ENCODE assay signal across 1 cellular context in genomic region chr13:48292650-48293049, GRCh38.
TF ChIP-seq lines count a peak whose summit lies in the region.

No MANE protein-coding gene starts in this region.

TF ChIP-seq in HepG2, 621 proteins besides CTCF, POLR2A, EP300 and RAD21 (continued from another document and continues in another):
- TF ChIP-seq HNF1A (IDR thresholded peaks at IDR 0.05; ENCODE audit: low read depth) (no peak), HNF1A (CRISPR knock-in tag; IDR thresholded peaks at IDR 0.05; ENCODE audit: borderline replicate concordance) (peak; percentile 30; the same call in 1 of the 2 replicates), KDM1A (CRISPR knock-in tag; IDR thresholded peaks at IDR 0.05) (no peak), ZUFSP (CRISPR knock-in tag; IDR thresholded peaks at IDR 0.05; ENCODE audit: borderline replicate concordance) (no peak), ATRX (CRISPR knock-in tag; IDR thresholded peaks at IDR 0.05; ENCODE audit: borderline replicate concordance) (no peak), GABPB1 (CRISPR knock-in tag; IDR thresholded peaks at IDR 0.05) (no peak), TEAD3 (CRISPR knock-in tag; optimal IDR thresholded peaks at IDR 0.05; ENCODE audit: borderline replicate concordance) (peak; percentile 87), FOXJ3 (CRISPR knock-in tag; IDR thresholded peaks at IDR 0.05; ENCODE audit: borderline replicate concordance) (no peak), RARA (CRISPR knock-in tag; IDR thresholded peaks at IDR 0.05) (0 out of 2 replicates have a peak, but pooled peaks have one; percentile 9), KLF16 (CRISPR knock-in tag; IDR thresholded peaks at IDR 0.05) (no peak), NR1H2 (CRISPR knock-in tag; IDR thresholded peaks at IDR 0.05; ENCODE audit: borderline replicate concordance, low read depth) (no peak), ARID5B (CRISPR knock-in tag; IDR thresholded peaks at IDR 0.05) (peak; percentile 82), HNF4G (IDR thresholded peaks at IDR 0.05; ENCODE audit: borderline replicate concordance, low read depth, low read length) (peak; percentile 54; the same call in 1 of the 2 replicates), HNF4G (CRISPR knock-in tag; IDR thresholded peaks at IDR 0.05; ENCODE audit: borderline replicate concordance, low read depth) (no peak), ISL2 (CRISPR knock-in tag; IDR thresholded peaks at IDR 0.05) (peak; percentile 73; the same call in 1 of the 2 replicates), CREB1 (IDR thresholded peaks at IDR 0.05) (no peak), CREB1 (CRISPR knock-in tag; IDR thresholded peaks at IDR 0.05) (no peak), ZNF556 (CRISPR knock-in tag; IDR thresholded peaks at IDR 0.05; ENCODE audit: borderline replicate concordance) (no peak), ZNF552 (CRISPR knock-in tag; IDR thresholded peaks at IDR 0.05; ENCODE audit: borderline replicate concordance) (no peak), ATF1 (CRISPR knock-in tag; IDR thresholded peaks at IDR 0.05) (no peak), HNF4A (CRISPR knock-in tag; IDR thresholded peaks at IDR 0.05) (peak; percentile 82), ZNF761 (CRISPR knock-in tag; conservative IDR thresholded peaks at IDR 0.05) (no peak), ZNF746 (CRISPR knock-in tag; IDR thresholded peaks at IDR 0.05) (no peak), ZBTB7B (CRISPR knock-in tag; IDR thresholded peaks at IDR 0.05) (0 out of 2 replicates have a peak, but pooled peaks have one; percentile 19), PHF21A (CRISPR knock-in tag; IDR thresholded peaks at IDR 0.05) (no peak), ZNF572 (CRISPR knock-in tag; IDR thresholded peaks at IDR 0.05) (no peak), RARG (CRISPR knock-in tag; IDR thresholded peaks at IDR 0.05; ENCODE audit: low read depth) (no peak), TBL1XR1 (IDR thresholded peaks at IDR 0.05; ENCODE audit: borderline replicate concordance, low read length, partially characterized antibody) (no peak), SAP130 (CRISPR knock-in tag; IDR thresholded peaks at IDR 0.05; ENCODE audit: low read depth) (peak; percentile 39; the same call in 1 of the 2 replicates), NFIB (CRISPR knock-in tag; IDR thresholded peaks at IDR 0.05; ENCODE audit: borderline replicate concordance) (no peak), RBFOX2 (IDR thresholded peaks at IDR 0.05; ENCODE audit: low read depth, low read length) (no peak), ZNF570 (CRISPR knock-in tag; IDR thresholded peaks at IDR 0.05; ENCODE audit: borderline replicate concordance) (no peak), ZBTB1 (CRISPR knock-in tag; IDR thresholded peaks at IDR 0.05; ENCODE audit: borderline replicate concordance) (no peak)
- TF ChIP-seq, protein P1, sequence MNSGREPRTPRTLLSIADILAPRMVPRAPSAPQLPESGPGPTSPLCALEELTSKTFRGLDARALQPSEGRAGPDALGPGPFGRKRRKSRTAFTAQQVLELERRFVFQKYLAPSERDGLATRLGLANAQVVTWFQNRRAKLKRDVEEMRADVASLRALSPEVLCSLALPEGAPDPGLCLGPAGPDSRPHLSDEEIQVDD (CRISPR knock-in tag; IDR thresholded peaks at IDR 0.05; ENCODE audit: borderline replicate concordance) = no peak
- TF ChIP-seq, protein P2, sequence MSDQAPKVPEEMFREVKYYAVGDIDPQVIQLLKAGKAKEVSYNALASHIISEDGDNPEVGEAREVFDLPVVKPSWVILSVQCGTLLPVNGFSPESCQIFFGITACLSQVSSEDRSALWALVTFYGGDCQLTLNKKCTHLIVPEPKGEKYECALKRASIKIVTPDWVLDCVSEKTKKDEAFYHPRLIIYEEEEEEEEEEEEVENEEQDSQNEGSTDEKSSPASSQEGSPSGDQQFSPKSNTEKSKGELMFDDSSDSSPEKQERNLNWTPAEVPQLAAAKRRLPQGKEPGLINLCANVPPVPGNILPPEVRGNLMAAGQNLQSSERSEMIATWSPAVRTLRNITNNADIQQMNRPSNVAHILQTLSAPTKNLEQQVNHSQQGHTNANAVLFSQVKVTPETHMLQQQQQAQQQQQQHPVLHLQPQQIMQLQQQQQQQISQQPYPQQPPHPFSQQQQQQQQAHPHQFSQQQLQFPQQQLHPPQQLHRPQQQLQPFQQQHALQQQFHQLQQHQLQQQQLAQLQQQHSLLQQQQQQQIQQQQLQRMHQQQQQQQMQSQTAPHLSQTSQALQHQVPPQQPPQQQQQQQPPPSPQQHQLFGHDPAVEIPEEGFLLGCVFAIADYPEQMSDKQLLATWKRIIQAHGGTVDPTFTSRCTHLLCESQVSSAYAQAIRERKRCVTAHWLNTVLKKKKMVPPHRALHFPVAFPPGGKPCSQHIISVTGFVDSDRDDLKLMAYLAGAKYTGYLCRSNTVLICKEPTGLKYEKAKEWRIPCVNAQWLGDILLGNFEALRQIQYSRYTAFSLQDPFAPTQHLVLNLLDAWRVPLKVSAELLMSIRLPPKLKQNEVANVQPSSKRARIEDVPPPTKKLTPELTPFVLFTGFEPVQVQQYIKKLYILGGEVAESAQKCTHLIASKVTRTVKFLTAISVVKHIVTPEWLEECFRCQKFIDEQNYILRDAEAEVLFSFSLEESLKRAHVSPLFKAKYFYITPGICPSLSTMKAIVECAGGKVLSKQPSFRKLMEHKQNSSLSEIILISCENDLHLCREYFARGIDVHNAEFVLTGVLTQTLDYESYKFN (CRISPR knock-in tag; conservative IDR thresholded peaks at IDR 0.05) = peak; percentile 68
- TF ChIP-seq, protein P3, sequence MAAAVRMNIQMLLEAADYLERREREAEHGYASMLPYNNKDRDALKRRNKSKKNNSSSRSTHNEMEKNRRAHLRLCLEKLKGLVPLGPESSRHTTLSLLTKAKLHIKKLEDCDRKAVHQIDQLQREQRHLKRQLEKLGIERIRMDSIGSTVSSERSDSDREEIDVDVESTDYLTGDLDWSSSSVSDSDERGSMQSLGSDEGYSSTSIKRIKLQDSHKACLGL (CRISPR knock-in tag; IDR thresholded peaks at IDR 0.05) = no peak
- TF ChIP-seq, protein P4, sequence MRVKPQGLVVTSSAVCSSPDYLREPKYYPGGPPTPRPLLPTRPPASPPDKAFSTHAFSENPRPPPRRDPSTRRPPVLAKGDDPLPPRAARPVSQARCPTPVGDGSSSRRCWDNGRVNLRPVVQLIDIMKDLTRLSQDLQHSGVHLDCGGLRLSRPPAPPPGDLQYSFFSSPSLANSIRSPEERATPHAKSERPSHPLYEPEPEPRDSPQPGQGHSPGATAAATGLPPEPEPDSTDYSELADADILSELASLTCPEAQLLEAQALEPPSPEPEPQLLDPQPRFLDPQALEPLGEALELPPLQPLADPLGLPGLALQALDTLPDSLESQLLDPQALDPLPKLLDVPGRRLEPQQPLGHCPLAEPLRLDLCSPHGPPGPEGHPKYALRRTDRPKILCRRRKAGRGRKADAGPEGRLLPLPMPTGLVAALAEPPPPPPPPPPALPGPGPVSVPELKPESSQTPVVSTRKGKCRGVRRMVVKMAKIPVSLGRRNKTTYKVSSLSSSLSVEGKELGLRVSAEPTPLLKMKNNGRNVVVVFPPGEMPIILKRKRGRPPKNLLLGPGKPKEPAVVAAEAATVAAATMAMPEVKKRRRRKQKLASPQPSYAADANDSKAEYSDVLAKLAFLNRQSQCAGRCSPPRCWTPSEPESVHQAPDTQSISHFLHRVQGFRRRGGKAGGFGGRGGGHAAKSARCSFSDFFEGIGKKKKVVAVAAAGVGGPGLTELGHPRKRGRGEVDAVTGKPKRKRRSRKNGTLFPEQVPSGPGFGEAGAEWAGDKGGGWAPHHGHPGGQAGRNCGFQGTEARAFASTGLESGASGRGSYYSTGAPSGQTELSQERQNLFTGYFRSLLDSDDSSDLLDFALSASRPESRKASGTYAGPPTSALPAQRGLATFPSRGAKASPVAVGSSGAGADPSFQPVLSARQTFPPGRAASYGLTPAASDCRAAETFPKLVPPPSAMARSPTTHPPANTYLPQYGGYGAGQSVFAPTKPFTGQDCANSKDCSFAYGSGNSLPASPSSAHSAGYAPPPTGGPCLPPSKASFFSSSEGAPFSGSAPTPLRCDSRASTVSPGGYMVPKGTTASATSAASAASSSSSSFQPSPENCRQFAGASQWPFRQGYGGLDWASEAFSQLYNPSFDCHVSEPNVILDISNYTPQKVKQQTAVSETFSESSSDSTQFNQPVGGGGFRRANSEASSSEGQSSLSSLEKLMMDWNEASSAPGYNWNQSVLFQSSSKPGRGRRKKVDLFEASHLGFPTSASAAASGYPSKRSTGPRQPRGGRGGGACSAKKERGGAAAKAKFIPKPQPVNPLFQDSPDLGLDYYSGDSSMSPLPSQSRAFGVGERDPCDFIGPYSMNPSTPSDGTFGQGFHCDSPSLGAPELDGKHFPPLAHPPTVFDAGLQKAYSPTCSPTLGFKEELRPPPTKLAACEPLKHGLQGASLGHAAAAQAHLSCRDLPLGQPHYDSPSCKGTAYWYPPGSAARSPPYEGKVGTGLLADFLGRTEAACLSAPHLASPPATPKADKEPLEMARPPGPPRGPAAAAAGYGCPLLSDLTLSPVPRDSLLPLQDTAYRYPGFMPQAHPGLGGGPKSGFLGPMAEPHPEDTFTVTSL (CRISPR knock-in tag; IDR thresholded peaks at IDR 0.05; ENCODE audit: borderline replicate concordance) = peak; percentile 40; the same call in 1 of the 2 replicates
- TF ChIP-seq, protein P5, sequence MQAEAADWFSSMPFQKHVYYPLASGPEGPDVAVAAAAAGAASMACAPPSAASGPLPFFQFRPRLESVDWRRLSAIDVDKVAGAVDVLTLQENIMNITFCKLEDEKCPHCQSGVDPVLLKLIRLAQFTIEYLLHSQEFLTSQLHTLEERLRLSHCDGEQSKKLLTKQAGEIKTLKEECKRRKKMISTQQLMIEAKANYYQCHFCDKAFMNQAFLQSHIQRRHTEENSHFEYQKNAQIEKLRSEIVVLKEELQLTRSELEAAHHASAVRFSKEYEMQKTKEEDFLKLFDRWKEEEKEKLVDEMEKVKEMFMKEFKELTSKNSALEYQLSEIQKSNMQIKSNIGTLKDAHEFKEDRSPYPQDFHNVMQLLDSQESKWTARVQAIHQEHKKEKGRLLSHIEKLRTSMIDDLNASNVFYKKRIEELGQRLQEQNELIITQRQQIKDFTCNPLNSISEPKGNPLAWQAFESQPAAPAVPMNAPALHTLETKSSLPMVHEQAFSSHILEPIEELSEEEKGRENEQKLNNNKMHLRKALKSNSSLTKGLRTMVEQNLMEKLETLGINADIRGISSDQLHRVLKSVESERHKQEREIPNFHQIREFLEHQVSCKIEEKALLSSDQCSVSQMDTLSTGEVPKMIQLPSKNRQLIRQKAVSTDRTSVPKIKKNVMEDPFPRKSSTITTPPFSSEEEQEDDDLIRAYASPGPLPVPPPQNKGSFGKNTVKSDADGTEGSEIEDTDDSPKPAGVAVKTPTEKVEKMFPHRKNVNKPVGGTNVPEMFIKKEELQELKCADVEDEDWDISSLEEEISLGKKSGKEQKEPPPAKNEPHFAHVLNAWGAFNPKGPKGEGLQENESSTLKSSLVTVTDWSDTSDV (CRISPR knock-in tag; IDR thresholded peaks at IDR 0.05) = no peak
